ENCODE assay signal across 11 cellular contexts in the genomic region with DNA sequence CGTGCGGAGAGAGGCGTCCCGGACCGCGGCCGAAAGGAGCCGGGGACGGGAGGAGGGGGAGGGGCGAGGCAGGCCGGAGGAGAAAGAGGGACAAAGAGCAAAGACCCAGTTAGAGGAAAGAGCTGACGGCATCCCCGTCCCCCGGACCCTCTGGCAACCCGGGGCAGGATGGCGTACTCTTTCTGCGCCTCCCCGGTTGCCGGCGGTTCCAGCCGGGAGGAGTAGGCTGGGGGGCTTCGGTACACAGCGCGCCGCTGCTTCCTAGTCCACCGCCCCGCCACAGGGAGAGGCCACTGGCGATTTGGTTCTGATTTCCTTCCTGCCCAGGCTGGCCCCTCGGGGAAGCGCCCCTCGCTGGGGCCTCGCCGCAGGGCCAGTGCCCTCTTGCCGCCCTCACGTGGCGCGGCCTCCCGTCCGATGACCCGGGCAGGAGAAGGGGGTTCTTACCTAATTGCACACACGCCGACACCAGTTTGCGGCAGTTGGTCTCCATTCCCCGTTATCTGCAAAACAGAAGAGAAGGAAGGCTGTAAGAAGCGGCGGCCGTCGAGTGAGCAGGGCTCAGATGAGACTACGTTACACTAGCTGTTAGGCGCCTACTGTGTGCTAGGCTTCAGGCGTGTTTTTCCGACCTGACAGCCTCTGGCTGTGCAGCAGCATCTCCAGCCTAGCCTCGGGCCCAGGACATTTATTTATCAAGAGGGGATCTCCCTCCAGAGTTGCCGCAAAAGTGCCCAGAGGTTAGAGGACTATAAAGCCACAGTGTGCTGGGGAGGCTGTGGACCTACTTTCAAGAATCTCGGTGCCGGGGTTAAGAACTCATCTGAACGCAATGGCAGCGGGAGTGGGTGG. TPM values are rescaled to one million over a fixed set of nuclear protein-coding genes. Genes with fewer than 3 reads are reported as not detected.
DNase-seq lines count a peak whose midpoint lies in the region; ATAC-seq and TF ChIP-seq lines count a peak whose summit lies in the region.
"Had no signal": no experiment of that assay in that cellular context is flagged by ENCODE, and none has a peak within 500 bp of the region (broad histone marks: within the 10 kb centered on the region; RNA-seq: fewer than 3 reads in every experiment).

No MANE protein-coding gene starts in this region.

- peaks cover 34% of the 10 kb centered on the region for H3K9me3 Mint-ChIP-seq in activated CD4-positive, alpha-beta T cell treated with anti-CD3 and anti-CD28 coated beads, Interleukin-2, amount 10 ng/mL, durations not matched to agents 24 days and 14 days
- H3K9me3 Mint-ChIP-seq in activated CD4-positive, alpha-beta T cell treated with anti-CD3 and anti-CD28 coated beads for 36 hours (ENCODE audit: low read depth) = peaks cover 8% of the 10 kb centered on the region
- peaks cover 13% of the 10 kb centered on the region for H3K9me3 Mint-ChIP-seq in activated T-helper 1 cell treated with anti-CD3 and anti-CD28 coated beads, Interleukin-12 subunit alpha, Interleukin-12 subunit beta, Interleukin-2, Interleukin-4 antibody, amounts not matched to agents 30 ng/mL and 10 ng/mL and 1 ng/mL, durations not matched to agents 14 hours and 24 hours and 36 hours

- H3K27me3 ChIP-seq in spleen (replicated peaks in 1 of 7) (peaks cover 29 to 100% (median 100%) of the 10 kb centered on the region in 7 donors), brain microvascular endothelial cell (replicated peaks) (peaks cover 92% of the 10 kb centered on the region)

- peaks cover 6 to 38% (median 24%) of the 10 kb centered on the region in 6 donors for H3K4me1 ChIP-seq in spleen

- no peak overlapping the region for H3K4me3 Mint-ChIP-seq in activated CD4-positive, alpha-beta T cell treated with anti-CD3 and anti-CD28 coated beads, Interleukin-2, amount 10 ng/mL, durations not matched to agents 24 days and 14 days
- no peak overlapping the region for H3K4me3 Mint-ChIP-seq in activated CD4-positive, alpha-beta T cell treated with anti-CD3 and anti-CD28 coated beads for 36 hours
- no peak overlapping the region for H3K4me3 Mint-ChIP-seq in activated T-helper 1 cell treated with anti-CD3 and anti-CD28 coated beads, Interleukin-12 subunit alpha, Interleukin-12 subunit beta, Interleukin-2, Interleukin-4 antibody, amounts not matched to agents 30 ng/mL and 10 ng/mL and 1 ng/mL, durations not matched to agents 14 hours and 24 hours and 36 hours

- CTCF ChIA-PET in activated CD4-positive, alpha-beta T cell treated with anti-CD3 and anti-CD28 coated beads for 36 hours (lab: Charles Lee) = no interaction called here

- H3K27ac Mint-ChIP-seq in activated CD4-positive, alpha-beta T cell treated with anti-CD3 and anti-CD28 coated beads, Interleukin-2, amount 10 ng/mL, durations not matched to agents 24 days and 14 days = peak overlapping the region; percentile 67
- no peak overlapping the region for H3K27ac Mint-ChIP-seq in activated CD4-positive, alpha-beta T cell treated with anti-CD3 and anti-CD28 coated beads for 36 hours
- peak overlapping the region; percentile 52 for H3K27ac Mint-ChIP-seq in activated T-helper 1 cell treated with anti-CD3 and anti-CD28 coated beads, Interleukin-12 subunit alpha, Interleukin-12 subunit beta, Interleukin-2, Interleukin-4 antibody, amounts not matched to agents 30 ng/mL and 10 ng/mL and 1 ng/mL, durations not matched to agents 14 hours and 24 hours and 36 hours

- WGBS in spleen, 5 donors = 5 to 10% (median 7%) methylated on average over 50 to 58 of the region's 58 CpGs

- H3K36me3 Mint-ChIP-seq in activated CD4-positive, alpha-beta T cell treated with anti-CD3 and anti-CD28 coated beads, Interleukin-2, amount 10 ng/mL, durations not matched to agents 24 days and 14 days (ENCODE audit: low read depth) = peaks cover 9% of the 10 kb centered on the region
- peaks cover 3% of the 10 kb centered on the region for H3K36me3 Mint-ChIP-seq in activated CD4-positive, alpha-beta T cell treated with anti-CD3 and anti-CD28 coated beads for 36 hours (ENCODE audit: low read depth)
- H3K36me3 Mint-ChIP-seq in activated T-helper 1 cell treated with anti-CD3 and anti-CD28 coated beads, Interleukin-12 subunit alpha, Interleukin-12 subunit beta, Interleukin-2, Interleukin-4 antibody, amounts not matched to agents 30 ng/mL and 10 ng/mL and 1 ng/mL, durations not matched to agents 14 hours and 24 hours and 36 hours (ENCODE audit: low read depth) = peaks cover 7% of the 10 kb centered on the region

- intact Hi-C loops in activated CD4-positive, alpha-beta T cell treated with anti-CD3 and anti-CD28 coated beads, Interleukin-2, amount 10 ng/mL, durations not matched to agents 24 days and 14 days (cut with micrococcal nuclease) = loop anchor here (5.0 kb wide), 2 partner anchors 650 to 1880 kb away; no protein-coding TSS in a partner anchor
- intact Hi-C loops in activated CD4-positive, alpha-beta T cell treated with anti-CD3 and anti-CD28 coated beads for 36 hours (cut with DNase I, micrococcal nuclease) = loop anchor here (1.0 to 10.0 kb wide), 10 partner anchors 9 to 1400 kb away; a partner anchor contains a TSS
- intact Hi-C loops in activated T-helper 1 cell treated with anti-CD3 and anti-CD28 coated beads, Interleukin-12 subunit alpha, Interleukin-12 subunit beta, Interleukin-2, Interleukin-4 antibody, amounts not matched to agents 30 ng/mL and 10 ng/mL and 1 ng/mL, durations not matched to agents 14 hours and 24 hours and 36 hours (cut with micrococcal nuclease) = loop anchor here (5.0 kb wide), 1 partner anchor 1000 kb away; no protein-coding TSS in a partner anchor
- intact Hi-C loops in spleen (cut with DNase I; ENCODE audit: low total_unique reads) = no loop called here
- intact Hi-C loops in left colon (cut with DNase I, micrococcal nuclease) = loop anchor here in 1 of 2 donors (10.0 kb wide), 1 partner anchor 842 kb away; no protein-coding TSS in a partner anchor

- ATAC-seq in activated CD4-positive, alpha-beta T cell treated with anti-CD3 and anti-CD28 coated beads for 36 hours = no peak
- no peak for ATAC-seq in GM18861 (IDR thresholded peaks at IDR 0.05; ENCODE audit: unreplicated experiment)
- no peak for ATAC-seq in left colon

- H3K4me3 ChIP-seq in iPS-18c (ENCODE audit: insufficient read depth, low read depth, low read length) (peak overlapping the region; percentile 43), spleen (peak overlapping the region in 5 of 8 donors; percentile 18 to 58 (median 31)), brain microvascular endothelial cell (ENCODE audit: low read depth, low read length) (no peak overlapping the region)
- H3K4me3 ChIP-seq: GM12878 had no signal

- no peak overlapping the region for H3K27ac ChIP-seq in spleen
- no peak overlapping the region for H3K27ac ChIP-seq in brain microvascular endothelial cell
- H3K27ac ChIP-seq: left lung had no signal

- in situ Hi-C loops in brain microvascular endothelial cell (cut with HindIII; ENCODE audit: low pct_ligation_motif_present, low sequenced_read_pairs) = no loop called here

- POLR2A ChIA-PET in activated CD4-positive, alpha-beta T cell treated with anti-CD3 and anti-CD28 coated beads for 36 hours (lab: Charles Lee) = interaction anchor here (0.6 kb wide), 1 partner anchor 11 kb away, joined by 3 read pairs; no protein-coding TSS in a partner anchor

- H3K9me3 ChIP-seq in iPS-18c (ENCODE audit: control insufficient read depth, insufficient read depth, low read length) = peaks cover 2% of the 10 kb centered on the region
- H3K9me3 ChIP-seq in spleen = peaks cover 0 to 7% (median 0%) of the 10 kb centered on the region in 8 donors
- H3K9me3 ChIP-seq: left lung had no signal

- TF ChIP-seq CTCF in spleen (IDR thresholded peaks at IDR 0.05 in 8 of 11, conservative IDR thresholded peaks at IDR 0.05 in 3 of 11) (no peak), brain microvascular endothelial cell (IDR thresholded peaks at IDR 0.05; ENCODE audit: low read depth, low read length, missing control alignments) (no peak)

- peaks cover 81% of the 10 kb centered on the region for H3K27me3 Mint-ChIP-seq in activated CD4-positive, alpha-beta T cell treated with anti-CD3 and anti-CD28 coated beads, Interleukin-2, amount 10 ng/mL, durations not matched to agents 24 days and 14 days
- H3K27me3 Mint-ChIP-seq in activated CD4-positive, alpha-beta T cell treated with anti-CD3 and anti-CD28 coated beads for 36 hours = peaks cover 79% of the 10 kb centered on the region
- peaks cover 81% of the 10 kb centered on the region for H3K27me3 Mint-ChIP-seq in activated T-helper 1 cell treated with anti-CD3 and anti-CD28 coated beads, Interleukin-12 subunit alpha, Interleukin-12 subunit beta, Interleukin-2, Interleukin-4 antibody, amounts not matched to agents 30 ng/mL and 10 ng/mL and 1 ng/mL, durations not matched to agents 14 hours and 24 hours and 36 hours (ENCODE audit: insufficient read depth)

- peak; percentile 60 for DNase-seq in activated CD4-positive, alpha-beta T cell treated with anti-CD3 and anti-CD28 coated beads, Interleukin-2, amount 10 ng/mL, durations not matched to agents 24 days and 14 days
- DNase-seq in activated CD4-positive, alpha-beta T cell treated with anti-CD3 and anti-CD28 coated beads for 36 hours = no peak
- no peak for DNase-seq in activated T-helper 1 cell treated with anti-CD3 and anti-CD28 coated beads, Interleukin-12 subunit alpha, Interleukin-12 subunit beta, Interleukin-2, Interleukin-4 antibody, amounts not matched to agents 30 ng/mL and 10 ng/mL and 1 ng/mL, durations not matched to agents 14 hours and 24 hours and 36 hours (ENCODE audit: low spot score)
- DNase-seq in spleen (peak; percentile 70), left colon (no peak), brain microvascular endothelial cell (no peak)
- DNase-seq: activated CD4-positive, alpha-beta T cell treated with anti-CD3 and anti-CD28 coated beads for 4 hours had no signal

- no peak for TF ChIP-seq POLR2A in spleen (IDR thresholded peaks at IDR 0.05)

- H3K36me3 ChIP-seq in spleen (no peaks in the 10 kb centered on the region), brain microvascular endothelial cell (replicated peaks) (no peaks in the 10 kb centered on the region)
- H3K36me3 ChIP-seq: left lung had no signal

- peaks cover 7% of the 10 kb centered on the region for H3K4me1 Mint-ChIP-seq in activated CD4-positive, alpha-beta T cell treated with anti-CD3 and anti-CD28 coated beads, Interleukin-2, amount 10 ng/mL, durations not matched to agents 24 days and 14 days
- H3K4me1 Mint-ChIP-seq in activated CD4-positive, alpha-beta T cell treated with anti-CD3 and anti-CD28 coated beads for 36 hours = peaks cover 13% of the 10 kb centered on the region
- peaks cover 5% of the 10 kb centered on the region for H3K4me1 Mint-ChIP-seq in activated T-helper 1 cell treated with anti-CD3 and anti-CD28 coated beads, Interleukin-12 subunit alpha, Interleukin-12 subunit beta, Interleukin-2, Interleukin-4 antibody, amounts not matched to agents 30 ng/mL and 10 ng/mL and 1 ng/mL, durations not matched to agents 14 hours and 24 hours and 36 hours (ENCODE audit: low read depth)

RNA-seq across cellular contexts. Expression of a gene that starts 9.9 kb away (rescaled TPM):
- 0.09 TPM in 1 of 2 replicates, not detected in the other for total RNA-seq in activated CD4-positive, alpha-beta T cell treated with anti-CD3 and anti-CD28 coated beads, Interleukin-2, amount 10 ng/mL, durations not matched to agents 24 days and 14 days
- under 1 TPM in 1 of 2 experiments, not detected in 1; 0.09 TPM for total RNA-seq in activated CD4-positive, alpha-beta T cell treated with anti-CD3 and anti-CD28 coated beads for 36 hours
- not detected in 2 replicates for total RNA-seq in activated T-helper 1 cell treated with anti-CD3 and anti-CD28 coated beads, Interleukin-12 subunit alpha, Interleukin-12 subunit beta, Interleukin-2, Interleukin-4 antibody, amounts not matched to agents 30 ng/mL and 10 ng/mL and 1 ng/mL, durations not matched to agents 14 hours and 24 hours and 36 hours
- total RNA-seq in spleen (not detected), left colon (1 to 10 TPM; 1.1 TPM)
- under 1 TPM in 1 of 3 donors, not detected in 2; 0.12 TPM for polyA plus RNA-seq in spleen
- total RNA-seq: GM12878, left lung had no signal
- polyA plus RNA-seq: GM12878 had no signal

Comparison
In these comparisons a context has a peak if more than half of its experiments do, and no peak if none do; other contexts are left out.
1. DNase-seq: peak in activated CD4-positive, alpha-beta T cell treated with anti-CD3 and anti-CD28 coated beads, Interleukin-2, amount 10 ng/mL, durations not matched to agents 24 days and 14 days (single experiment) and spleen (single experiment); none in activated CD4-positive, alpha-beta T cell treated with anti-CD3 and anti-CD28 coated beads for 36 hours (single experiment), activated T-helper 1 cell treated with anti-CD3 and anti-CD28 coated beads, Interleukin-12 subunit alpha, Interleukin-12 subunit beta, Interleukin-2, Interleukin-4 antibody, amounts not matched to agents 30 ng/mL and 10 ng/mL and 1 ng/mL, durations not matched to agents 14 hours and 24 hours and 36 hours (single experiment), left colon (0 of 2) and brain microvascular endothelial cell (single experiment).